Comparison of ENCODE assay signal across 18 cellular contexts in the genomic region with DNA sequence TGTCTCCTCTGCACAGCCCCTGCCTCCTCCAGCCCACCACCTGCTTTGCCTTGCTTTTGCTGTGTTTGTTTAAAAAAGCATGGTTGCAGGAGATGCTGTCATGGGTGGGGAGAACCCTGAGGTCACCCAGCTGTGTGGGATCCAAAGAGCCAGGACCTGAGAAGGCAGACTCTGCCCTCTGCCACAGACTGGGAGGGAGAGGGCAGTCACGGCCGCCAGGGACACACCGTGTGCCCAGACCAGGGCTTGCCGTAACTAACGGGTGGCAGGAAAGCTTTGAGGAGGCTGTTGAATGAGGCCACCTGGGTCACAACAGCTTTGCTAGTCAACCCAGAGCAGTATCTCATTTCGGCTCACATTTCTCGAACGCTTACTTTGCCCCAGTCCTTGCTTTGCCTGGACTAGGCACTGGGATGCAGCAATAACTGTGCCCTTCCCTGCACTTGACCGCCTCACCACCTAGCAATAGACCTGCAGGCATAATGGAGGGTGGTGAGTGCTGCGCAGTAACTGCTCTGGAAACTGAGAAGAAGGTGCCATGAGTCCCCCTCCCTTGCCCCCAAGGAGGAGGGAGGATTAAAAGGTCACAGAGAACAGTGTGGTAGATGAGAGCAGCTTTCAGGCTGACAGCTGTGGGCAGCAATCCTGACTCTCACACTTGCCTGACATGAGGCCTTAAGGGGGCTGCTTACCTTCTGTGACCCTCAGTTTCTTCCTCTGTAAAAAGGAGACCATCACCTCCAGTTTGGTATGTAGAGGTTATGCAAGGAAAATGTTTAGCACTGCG. TPM values are rescaled to one million over a fixed set of nuclear protein-coding genes. Genes with fewer than 3 reads are reported as not detected.
DNase-seq lines count a peak whose midpoint lies in the region; ATAC-seq and TF ChIP-seq lines count a peak whose summit lies in the region.
"Had no signal": no experiment of that assay in that cellular context is flagged by ENCODE, and none has a peak within 500 bp of the region (broad histone marks: within the 10 kb centered on the region; RNA-seq: fewer than 3 reads in every experiment).

No MANE protein-coding gene starts in this region.

- TF ChIP-seq CTCF in colonic mucosa (IDR thresholded peaks at IDR 0.05) (no peak), tibial nerve (IDR thresholded peaks at IDR 0.05) (no peak)

- H3K4me1 ChIP-seq in colonic mucosa (no peaks in the 10 kb centered on the region), muscle layer of colon (ENCODE audit: insufficient read depth, low read length) (peaks cover 27% of the 10 kb centered on the region), tibial nerve (peaks cover 0 to 44% (median 7%) of the 10 kb centered on the region in 4 donors)
- H3K4me1 ChIP-seq: breast epithelium, uterus had no signal

- H3K4me3 ChIP-seq in colonic mucosa (no peak overlapping the region), muscle layer of colon (ENCODE audit: low read depth in 1 of 2, low read length in 2 of 2) (no peak overlapping the region), tibial nerve (no peak overlapping the region)
- H3K4me3 ChIP-seq: BLaER1, breast epithelium, PC-9, uterus had no signal

- 62 to 72% methylated on average over 11 of the region's 11 CpGs for WGBS in tibial nerve, 2 donors

- H3K36me3 ChIP-seq in colonic mucosa (no peaks in the 10 kb centered on the region), muscle layer of colon (ENCODE audit: insufficient read depth, low read length) (peaks cover 6% of the 10 kb centered on the region), tibial nerve (peaks cover 0 to 46% (median 0%) of the 10 kb centered on the region in 3 donors)
- H3K36me3 ChIP-seq: BLaER1, breast epithelium, uterus had no signal

- TF ChIP-seq POLR2A in tibial nerve (IDR thresholded peaks at IDR 0.05) = no peak

- H3K27ac ChIP-seq in colonic mucosa (peak overlapping the region; percentile 57), muscle layer of colon (ENCODE audit: low read depth, low read length) (peak overlapping the region; percentile 59), tibial nerve (peak overlapping the region in 3 of 4 donors; percentile 25 to 77 (median 71))
- H3K27ac ChIP-seq: BLaER1, breast epithelium, PC-9, uterus had no signal

- TF ChIP-seq EP300 in tibial nerve (IDR thresholded peaks at IDR 0.05) = no peak

- H3K9me3 ChIP-seq in colonic mucosa (no peaks in the 10 kb centered on the region), muscle layer of colon (ENCODE audit: low read length) (no peaks in the 10 kb centered on the region), tibial nerve (no peaks in the 10 kb centered on the region)
- H3K9me3 ChIP-seq: BLaER1, breast epithelium, uterus had no signal

- no peaks in the 10 kb centered on the region for H3K27me3 ChIP-seq in colonic mucosa
- H3K27me3 ChIP-seq in muscle layer of colon (ENCODE audit: control insufficient read depth in 1 of 2, insufficient read depth in 2 of 2, low read length in 2 of 2) = no peaks in the 10 kb centered on the region
- no peaks in the 10 kb centered on the region for H3K27me3 ChIP-seq in tibial nerve
- H3K27me3 ChIP-seq: BLaER1, breast epithelium, uterus had no signal

- H3K9ac ChIP-seq in colonic mucosa (ENCODE audit: low read depth in 2 of 2, low read length in 2 of 2) (peak overlapping the region in 1 of 2 donors; percentile 36), muscle layer of colon (ENCODE audit: low read length) (no peak overlapping the region)
- H3K9ac ChIP-seq: BLaER1 had no signal

- DNase-seq in Right ventricle myocardium superior = no peak
- DNase-seq in left cardiac atrium = no peak
- no peak for DNase-seq in colonic mucosa
- DNase-seq in tibial nerve (ENCODE audit: low spot score in 2 of 2) = no peak
- DNase-seq in T-helper 9 cell = no peak
- DNase-seq: activated CD4-positive, CD25-positive, alpha-beta regulatory T cell; activated CD8-positive, alpha-beta memory T cell treated with anti-CD3 and anti-CD28 coated beads for 24 hours; activated T-cell treated with anti-CD3 and anti-CD28 coated beads, Interleukin-2, amount 50 U/mL, for 72 hours; erythroblast; NCI-H1417 treated with DMSO at 0.1 percent for 48 hours; PC-9; T-helper 17 cell; uterus had no signal

- intact Hi-C loops in Right ventricle myocardium superior (cut with DNase I) = no loop called here
- intact Hi-C loops in left cardiac atrium (cut with DNase I) = no loop called here
- intact Hi-C loops in colonic mucosa (cut with DNase I) = no loop called here

- ATAC-seq in Right ventricle myocardium superior (ENCODE audit: poor library complexity) (peak; percentile 20), left cardiac atrium (no peak), GM21825 (IDR thresholded peaks at IDR 0.05; ENCODE audit: unreplicated experiment) (no peak), HG03175 (IDR thresholded peaks at IDR 0.05; ENCODE audit: unreplicated experiment) (no peak)
- ATAC-seq: T-helper 17 cell had no signal

RNA-seq across cellular contexts. Expression of a gene that starts 55.0 kb away (rescaled TPM):
- total RNA-seq in Right ventricle myocardium superior (46.0 TPM), left cardiac atrium (10 to 100 TPM; 46.4 to 50.2 TPM), colonic mucosa (10 to 100 TPM; 75.0 to 76.7 TPM), tibial nerve (10 to 100 TPM; 31.8 to 87.0 (median 49.0) TPM)
